ENCODE assay signal across 11 cellular contexts in the genomic region with DNA sequence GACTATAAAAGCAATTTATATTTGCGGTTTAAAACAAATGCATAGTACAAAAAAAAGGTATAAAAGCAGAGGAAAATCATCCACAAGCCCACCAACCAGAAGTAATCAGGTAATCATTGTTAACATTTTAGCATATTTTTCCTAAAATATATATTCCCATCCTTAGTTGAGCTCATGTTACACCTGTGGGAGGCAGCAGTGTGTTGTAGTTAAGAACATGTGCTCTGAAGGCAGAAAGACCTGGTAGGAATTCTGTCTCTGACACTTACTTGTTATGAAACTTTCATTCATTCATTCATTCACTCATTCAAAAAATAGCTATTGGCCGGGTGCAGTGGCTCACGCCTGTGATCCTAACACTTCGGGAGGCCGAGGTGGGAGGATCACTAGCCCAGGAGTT. TPM values are rescaled to one million over a fixed set of nuclear protein-coding genes. Genes with fewer than 3 reads are reported as not detected.
DNase-seq lines count a peak whose midpoint lies in the region; ATAC-seq and TF ChIP-seq lines count a peak whose summit lies in the region.
"Had no signal": no experiment of that assay in that cellular context is flagged by ENCODE, and none has a peak within 500 bp of the region (broad histone marks: within the 10 kb centered on the region; RNA-seq: fewer than 3 reads in every experiment).

No MANE protein-coding gene starts in this region.

- H3K4me3 ChIP-seq in body of pancreas: no peak overlapping the region
- H3K4me3 ChIP-seq in right lobe of liver: no peak overlapping the region
- H3K4me3 ChIP-seq in aorta (ENCODE audit: low read length in 2 of 2): no peak overlapping the region
- H3K4me3 ChIP-seq: stomach had no signal

- peak; percentile 50 for TF ChIP-seq RAD21 in Ishikawa (IDR thresholded peaks at IDR 0.05; ENCODE audit: low read depth)

- no peak overlapping the region for H3K27ac ChIP-seq in body of pancreas
- H3K27ac ChIP-seq in right lobe of liver: no peak overlapping the region
- no peak overlapping the region for H3K27ac ChIP-seq in aorta (ENCODE audit: low read depth in 1 of 2, low read length in 2 of 2)
- H3K27ac ChIP-seq: stomach had no signal

- H3K4me1 ChIP-seq in body of pancreas: no peaks in the 10 kb centered on the region
- H3K4me1 ChIP-seq in right lobe of liver: no peaks in the 10 kb centered on the region
- H3K4me1 ChIP-seq in aorta (ENCODE audit: control insufficient read depth in 1 of 2, insufficient read depth in 2 of 2, low read length in 2 of 2): no peaks in the 10 kb centered on the region
- H3K4me1 ChIP-seq: stomach had no signal

- ATAC-seq in body of pancreas (no peak), right lobe of liver (peak; percentile 60 to 67 (median 62)), aorta (ENCODE audit: low FRiP score) (no peak)
- ATAC-seq: activated CD8-positive, alpha-beta memory T cell treated with anti-CD3 and anti-CD28 coated beads, Interleukin-2, amount 10 ng/mL, durations not matched to agents 7 days and 5 days; sciatic nerve had no signal

- H3K36me3 ChIP-seq in body of pancreas (replicated peaks in 1 of 2; ENCODE audit: insufficient read depth in 1 of 2, low read depth in 2 of 2): no peaks in the 10 kb centered on the region
- H3K36me3 ChIP-seq in right lobe of liver: no peaks in the 10 kb centered on the region
- no peaks in the 10 kb centered on the region for H3K36me3 ChIP-seq in aorta (ENCODE audit: control insufficient read depth in 1 of 2, insufficient read depth in 2 of 2, low read length in 1 of 2)
- H3K36me3 ChIP-seq: stomach had no signal

- TF ChIP-seq CTCF in body of pancreas (IDR thresholded peaks at IDR 0.05) (peak in 6 of 7 experiments; percentile 20 to 65 (median 51)), right lobe of liver (IDR thresholded peaks at IDR 0.05) (peak in 3 of 4 donors; percentile 35 to 44 (median 35))

- DNase-seq in DMS53 (lab: John Stamatoyannopoulos, UW) (peak; percentile 73), body of pancreas (peak; percentile 28 to 50 (median 46)), right lobe of liver (no peak), aorta (no peak), cortex of kidney (lab: John Stamatoyannopoulos, UW) (no peak)
- DNase-seq in effector CD4-positive, alpha-beta T cell: no peak
- no peak for DNase-seq in activated CD4-positive, alpha-beta T cell treated with anti-CD3 and anti-CD28 coated beads, Interleukin-2, amount 50 U/mL, for 4 hours
- DNase-seq: activated CD8-positive, alpha-beta memory T cell treated with anti-CD3 and anti-CD28 coated beads, Interleukin-2, amount 10 ng/mL, durations not matched to agents 7 days and 5 days; stomach had no signal

- intact Hi-C loops in body of pancreas (cut with DNase I) (no loop called here), right lobe of liver (cut with DNase I) (no loop called here), aorta (cut with DNase I) (loop anchor here in 1 of 2 donors (5.0 kb wide), 1 partner anchor 487 kb away; no protein-coding TSS in a partner anchor)

- TF ChIP-seq POLR2A in body of pancreas (IDR thresholded peaks at IDR 0.05) (no peak), right lobe of liver (IDR thresholded peaks at IDR 0.05) (no peak)

- 38 to 47% methylated on average over 5 of the region's 5 CpGs for WGBS in body of pancreas, 2 donors
- 73% methylated on average over 5 of the region's 5 CpGs for WGBS in right lobe of liver (ENCODE audit: insufficient coverage, low coverage, low lambda C conversion rate, missing lambda C conversion rate)
- WGBS in aorta, 2 donors: 74 to 79% methylated on average over 5 of the region's 5 CpGs

- H3K27me3 ChIP-seq in body of pancreas: no peaks in the 10 kb centered on the region
- no peaks in the 10 kb centered on the region for H3K27me3 ChIP-seq in right lobe of liver
- no peaks in the 10 kb centered on the region for H3K27me3 ChIP-seq in aorta (ENCODE audit: control insufficient read depth in 1 of 2, insufficient read depth in 2 of 2, low read length in 1 of 2)
- H3K27me3 ChIP-seq: stomach had no signal

- no peak for TF ChIP-seq EP300 in Ishikawa (IDR thresholded peaks at IDR 0.05; ENCODE audit: borderline replicate concordance)

- H3K9me3 ChIP-seq in body of pancreas: no peaks in the 10 kb centered on the region
- no peaks in the 10 kb centered on the region for H3K9me3 ChIP-seq in right lobe of liver
- no peaks in the 10 kb centered on the region for H3K9me3 ChIP-seq in aorta (ENCODE audit: control insufficient read depth, low read length)
- H3K9me3 ChIP-seq: stomach had no signal

TF ChIP-seq in Ishikawa, 13 proteins besides CTCF, POLR2A, EP300 and RAD21:
- TF ChIP-seq CREB1 (IDR thresholded peaks at IDR 0.05; ENCODE audit: low read depth) (no peak), ZBTB7A (IDR thresholded peaks at IDR 0.05; ENCODE audit: low read depth) (no peak), TAF1 (IDR thresholded peaks at IDR 0.05; ENCODE audit: low read depth) (no peak), CEBPB (IDR thresholded peaks at IDR 0.05) (no peak), YY1 (IDR thresholded peaks at IDR 0.05; ENCODE audit: low read depth) (no peak), EGR1 (IDR thresholded peaks at IDR 0.05) (no peak), TCF12 (IDR thresholded peaks at IDR 0.05; ENCODE audit: low read depth) (no peak), MAX (IDR thresholded peaks at IDR 0.05) (no peak), FOXM1 (IDR thresholded peaks at IDR 0.05; ENCODE audit: borderline replicate concordance, low read depth) (no peak), REST (IDR thresholded peaks at IDR 0.05; ENCODE audit: low read depth) (no peak), NFIC (IDR thresholded peaks at IDR 0.05) (no peak), TEAD4 (IDR thresholded peaks at IDR 0.05) (no peak)
- TF ChIP-seq, protein P1, sequence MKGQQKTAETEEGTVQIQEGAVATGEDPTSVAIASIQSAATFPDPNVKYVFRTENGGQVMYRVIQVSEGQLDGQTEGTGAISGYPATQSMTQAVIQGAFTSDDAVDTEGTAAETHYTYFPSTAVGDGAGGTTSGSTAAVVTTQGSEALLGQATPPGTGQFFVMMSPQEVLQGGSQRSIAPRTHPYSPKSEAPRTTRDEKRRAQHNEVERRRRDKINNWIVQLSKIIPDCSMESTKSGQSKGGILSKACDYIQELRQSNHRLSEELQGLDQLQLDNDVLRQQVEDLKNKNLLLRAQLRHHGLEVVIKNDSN (IDR thresholded peaks at IDR 0.05): no peak

RNA-seq across cellular contexts. Expression of gene CDKL5, which starts 15.4 kb away (rescaled TPM):
- 1 to 10 TPM; 3.6 to 5.7 TPM for total RNA-seq in body of pancreas
- 1 to 10 TPM; 1.7 to 3.1 (median 2.4) TPM for total RNA-seq in right lobe of liver
- total RNA-seq in aorta: 10 to 100 TPM; 21.9 to 28.7 TPM
- polyA plus RNA-seq in aorta: 1 to 10 TPM; 1.1 to 4.0 TPM

RNA-seq across cellular contexts. Expression of gene SCML2, which starts 55.5 kb away (rescaled TPM):
- total RNA-seq in body of pancreas (1 to 10 TPM; 2.3 TPM), right lobe of liver (1 to 10 TPM in 2 of 6 experiments, under 1 TPM in 4; 0.48 to 1.3 (median 0.82) TPM), aorta (1 to 10 TPM; 1.5 to 2.2 TPM)
- polyA plus RNA-seq in aorta: 1 to 10 TPM; 1.6 to 2.1 TPM

Comparison
In these comparisons a context has a peak if more than half of its experiments do, and no peak if none do; other contexts are left out.
1. DNase-seq: peak in DMS53 (single experiment) and body of pancreas (4 of 4); none in right lobe of liver (0 of 3), aorta (0 of 2), effector CD4-positive, alpha-beta T cell (single experiment), cortex of kidney (single experiment) and activated CD4-positive, alpha-beta T cell treated with anti-CD3 and anti-CD28 coated beads, Interleukin-2, amount 50 U/mL, for 4 hours (0 of 2).
2. ATAC-seq: peak in right lobe of liver (4 of 4); none in body of pancreas (single experiment) and aorta (single experiment).